ENCODE assay signal across 15 cellular contexts in genomic region chr6:90599151-90599550, GRCh38. TPM values are rescaled to one million over a fixed set of nuclear protein-coding genes. Genes with fewer than 3 reads are reported as not detected.
A peak's percentile ranks its signal among the peaks of the same experiment; 100 is the strongest.
DNase-seq lines count a peak whose midpoint lies in the region; ATAC-seq and TF ChIP-seq lines count a peak whose summit lies in the region.
"Had no signal": no experiment of that assay in that cellular context is flagged by ENCODE, and none has a peak within 500 bp of the region (broad histone marks: within the 10 kb centered on the region; RNA-seq: fewer than 3 reads in every experiment).

No MANE protein-coding gene starts in this region.

- H3K9me2 ChIP-seq in HCT116 (ENCODE audit: insufficient read depth): no peaks in the 10 kb centered on the region

- 67% methylated on average over 3 of the region's 4 CpGs; no CpG with 5 or more reads in 1 of the 2 experiments for WGBS in IMR-90 (ENCODE audit: extremely low coverage in 2 of 2, insufficient read length in 1 of 2), 2 experiments

- no peak overlapping the region for H3K23ac ChIP-seq in IMR-90 (ENCODE audit: low read depth, low read length)

- TF ChIP-seq CTCF in HCT116 (IDR thresholded peaks at IDR 0.05 in 2 of 3, conservative IDR thresholded peaks at IDR 0.05 in 1 of 3; ENCODE audit: borderline replicate concordance in 1 of 3, insufficient read depth in 1 of 3, low read depth in 2 of 3, low read length in 2 of 3) (peak in 1 of 3 experiments; percentile 9; a peak in 1 of 6 replicates), IMR-90 (conservative IDR thresholded peaks at IDR 0.05; ENCODE audit: low read depth, low read length) (no peak), neural progenitor cell (IDR thresholded peaks at IDR 0.05) (no peak)

- H3K9me3 ChIP-seq in HCT116 (ENCODE audit: control insufficient read depth in 1 of 2, insufficient read depth in 1 of 2, low read depth in 1 of 2, low read length in 2 of 2) (no peaks in the 10 kb centered on the region), IMR-90 (ENCODE audit: control insufficient read depth, insufficient read depth, low read length) (no peaks in the 10 kb centered on the region), neural progenitor cell (ENCODE audit: low read depth) (no peaks in the 10 kb centered on the region)

- no peak overlapping the region for H3K4ac ChIP-seq in IMR-90 (ENCODE audit: low read depth, low read length)

- no peak overlapping the region for H3K4me2 ChIP-seq in HCT116 (ENCODE audit: low read length)
- no peak overlapping the region for H3K4me2 ChIP-seq in IMR-90 (ENCODE audit: low read depth, low read length)
- no peak overlapping the region for H3K4me2 ChIP-seq in neural progenitor cell
- H3K4me2 ChIP-seq: KMS-11 had no signal

- in situ Hi-C loops in IMR-90 (cut with MboI; ENCODE audit: low sequenced_read_pairs): no loop called here

- no peak overlapping the region for H3K14ac ChIP-seq in IMR-90 (replicated peaks; ENCODE audit: low read depth, low read length)

- DNase-seq in HCT116 (ENCODE audit: low read depth, low spot score) (no peak), IMR-90 (no peak), OCI-M1 (lab: John Stamatoyannopoulos, UW) (peak; percentile 55), neural progenitor cell (ENCODE audit: low spot score) (no peak), T-helper 9 cell (no peak), dermis blood vessel endothelial cell (no peak), NCI-H187 (lab: John Stamatoyannopoulos, UW) (no peak)
- DNase-seq: AML-193; CD4-positive, alpha-beta memory T cell; DMS53; H9 had no signal

- H3K79me1 ChIP-seq in IMR-90 (ENCODE audit: low read depth in 1 of 2, low read length in 2 of 2): no peaks in the 10 kb centered on the region

- no peaks in the 10 kb centered on the region for H3K9me1 ChIP-seq in IMR-90 (ENCODE audit: insufficient read depth, low read length)

- no peak for TF ChIP-seq RAD21 in HCT116 (IDR thresholded peaks at IDR 0.05; ENCODE audit: low read depth)
- TF ChIP-seq RAD21 in IMR-90 (IDR thresholded peaks at IDR 0.05; ENCODE audit: low read length): no peak

- no peak overlapping the region for H2BK5ac ChIP-seq in IMR-90 (ENCODE audit: low read depth, low read length, poor library complexity, severe bottlenecking)

- no peak overlapping the region for H4K91ac ChIP-seq in IMR-90 (ENCODE audit: insufficient read depth, low read depth, low read length)

- H2BK15ac ChIP-seq in IMR-90 (ENCODE audit: low read depth, low read length): no peak overlapping the region

- intact Hi-C loops in HCT116 (cut with micrococcal nuclease) (no loop called here), IMR-90 (cut with micrococcal nuclease) (no loop called here)

- H2AK9ac ChIP-seq in IMR-90 (replicated peaks; ENCODE audit: low read depth, low read length, poor library complexity): no peak overlapping the region

- BruUV-seq in HCT116 (replicated peaks; lab: Mats Ljungman, UMichigan) (no TSS peak), IMR-90 (replicated peaks; lab: Mats Ljungman, UMichigan) (no TSS peak)

- CTCF ChIA-PET in HCT116 (lab: Charles Lee) (interaction anchor here (0.9 kb wide), 1 partner anchor 659 kb away, joined by 3 read pairs; no protein-coding TSS in a partner anchor), IMR-90 (lab: Yijun Ruan, JAX) (interaction anchor here (1.3 kb wide), 1 partner anchor 12 kb away, joined by 3 read pairs; the partner anchor contains the start of gene MAP3K7)

- H3K36me3 Mint-ChIP-seq in neural progenitor cell: no peaks in the 10 kb centered on the region
- H3K36me3 Mint-ChIP-seq: CD14-positive monocyte; CD4-positive, alpha-beta memory T cell had no signal

- H3K27ac ChIP-seq in HCT116 (ENCODE audit: low read depth, low read length) (no peak overlapping the region), IMR-90 (ENCODE audit: insufficient read depth, low read length) (no peak overlapping the region), neural progenitor cell (no peak overlapping the region)
- H3K27ac ChIP-seq: KMS-11 had no signal

- no peak overlapping the region for H4K5ac ChIP-seq in IMR-90 (ENCODE audit: low read depth, low read length)

- dilution Hi-C loops in IMR-90 (cut with HindIII; ENCODE audit: low sequenced_read_pairs, unreplicated experiment): no loop called here

- H3K4me1 Mint-ChIP-seq in neural progenitor cell: peaks cover 19% of the 10 kb centered on the region
- H3K4me1 Mint-ChIP-seq: CD14-positive monocyte; CD4-positive, alpha-beta memory T cell had no signal

- H2AK5ac ChIP-seq in IMR-90 (ENCODE audit: low read depth, low read length): no peak overlapping the region

- H2AFZ ChIP-seq in HCT116 (ENCODE audit: low read depth, low read length, poor library complexity, severe bottlenecking) (peak overlapping the region; percentile 63), IMR-90 (replicated peaks; ENCODE audit: low read length, poor library complexity) (no peak overlapping the region), neural progenitor cell (replicated peaks) (peak overlapping the region; percentile 59)

- TF ChIP-seq POLR2A in HCT116 (IDR thresholded peaks at IDR 0.05; ENCODE audit: borderline replicate concordance, extremely low read depth, insufficient read depth, insufficient read length) (no peak), IMR-90 (IDR thresholded peaks at IDR 0.05; ENCODE audit: low read depth, low read length) (no peak)

- H2BK120ac ChIP-seq in IMR-90 (ENCODE audit: low read depth, low read length): no peak overlapping the region

- H3K4me3 ChIP-seq in HCT116 (replicated peaks in 1 of 2; ENCODE audit: low read depth in 1 of 2, low read length in 2 of 2) (no peak overlapping the region), IMR-90 (ENCODE audit: insufficient read depth, low read depth, low read length) (peak overlapping the region; percentile 18; the same call in 1 of the 2 replicates), neural progenitor cell (no peak overlapping the region)

- H3K18ac ChIP-seq in IMR-90 (ENCODE audit: low read depth, low read length): no peak overlapping the region

- H3K79me2 ChIP-seq in HCT116 (ENCODE audit: insufficient read depth, low read length) (no peaks in the 10 kb centered on the region), neural progenitor cell (ENCODE audit: low read depth) (no peaks in the 10 kb centered on the region)

- no peak overlapping the region for H3K27ac Mint-ChIP-seq in neural progenitor cell
- H3K27ac Mint-ChIP-seq: CD14-positive monocyte; CD4-positive, alpha-beta memory T cell; H9 had no signal

- no peaks in the 10 kb centered on the region for H4K20me1 ChIP-seq in HCT116 (ENCODE audit: insufficient read depth)
- no peaks in the 10 kb centered on the region for H4K20me1 ChIP-seq in IMR-90 (ENCODE audit: insufficient read depth, low read length)
- no peaks in the 10 kb centered on the region for H4K20me1 ChIP-seq in neural progenitor cell (ENCODE audit: low read depth)

- H3K27me3 Mint-ChIP-seq in neural progenitor cell (ENCODE audit: insufficient read depth, low read depth): no peaks in the 10 kb centered on the region

- H3K27me3 ChIP-seq in HCT116 (ENCODE audit: insufficient read depth, low read length): no peaks in the 10 kb centered on the region
- peaks cover 2% of the 10 kb centered on the region; the same call in 1 of the 2 replicates for H3K27me3 ChIP-seq in IMR-90 (ENCODE audit: control insufficient read depth, insufficient read depth, low read length)
- no peaks in the 10 kb centered on the region for H3K27me3 ChIP-seq in neural progenitor cell

- no peaks in the 10 kb centered on the region for H3K9me3 Mint-ChIP-seq in neural progenitor cell
- H3K9me3 Mint-ChIP-seq: CD4-positive, alpha-beta memory T cell; H9 had no signal

- H3K4me1 ChIP-seq in HCT116 (ENCODE audit: control insufficient read depth in 1 of 2, insufficient read depth in 2 of 2, low read length in 2 of 2) (no peaks in the 10 kb centered on the region), IMR-90 (ENCODE audit: control insufficient read depth, insufficient read depth, low read length) (no peaks in the 10 kb centered on the region), neural progenitor cell (peaks cover 15% of the 10 kb centered on the region)

- peak; percentile 50; the same call in 1 of the 2 replicates for ATAC-seq in HCT116
- ATAC-seq in IMR-90 (ENCODE audit: low read depth): no peak
- ATAC-seq in HG02981 (IDR thresholded peaks at IDR 0.05; ENCODE audit: unreplicated experiment): no peak
- ATAC-seq: HepG2 had no signal

- no peak overlapping the region for H2BK20ac ChIP-seq in IMR-90 (ENCODE audit: low read depth, low read length)

- no peak overlapping the region for H3K56ac ChIP-seq in IMR-90 (ENCODE audit: extremely low read depth, insufficient read depth, low read length)

- RAD21 ChIA-PET in HCT116 (lab: Charles Lee; ENCODE audit: low non-redundant PET in 1 of 2, low total read pairs in 2 of 2, uncharacterized antibody in 2 of 2, unreplicated experiment in 2 of 2): no interaction called here

- no peak overlapping the region for H4K8ac ChIP-seq in IMR-90 (ENCODE audit: low read depth in 2 of 2, low read length in 2 of 2)

- H3K4me3 Mint-ChIP-seq in neural progenitor cell: no peak overlapping the region
- H3K4me3 Mint-ChIP-seq: CD4-positive, alpha-beta memory T cell; H9 had no signal

- no peaks in the 10 kb centered on the region for H3F3A ChIP-seq in neural progenitor cell (ENCODE audit: low read depth)

- H3K9ac ChIP-seq in HCT116 (ENCODE audit: low read length): no peak overlapping the region
- no peak overlapping the region for H3K9ac ChIP-seq in IMR-90 (ENCODE audit: low read depth, low read length)
- H3K9ac ChIP-seq in neural progenitor cell: no peak overlapping the region
- H3K9ac ChIP-seq: KMS-11 had no signal

- H3K36me3 ChIP-seq in HCT116 (ENCODE audit: control insufficient read depth in 1 of 2, insufficient read depth in 2 of 2, low read length in 2 of 2) (no peaks in the 10 kb centered on the region), IMR-90 (ENCODE audit: control insufficient read depth, insufficient read depth, low read length) (no peaks in the 10 kb centered on the region), neural progenitor cell (no peaks in the 10 kb centered on the region)

- POLR2A ChIA-PET in HCT116 (lab: Charles Lee) (no interaction called here), IMR-90 (lab: Charles Lee; ENCODE audit: unreplicated experiment) (no interaction called here)

TF ChIP-seq in HCT116, 20 proteins besides CTCF, POLR2A, EP300 and RAD21 (continues in another document):
- TF ChIP-seq SIN3A (IDR thresholded peaks at IDR 0.05; ENCODE audit: low read depth) (no peak), TCF7L2 (IDR thresholded peaks at IDR 0.05; ENCODE audit: borderline replicate concordance, extremely low read depth, insufficient read depth, insufficient read length) (no peak), EZH2 (IDR thresholded peaks at IDR 0.05) (no peak)

TF ChIP-seq in IMR-90, 13 proteins besides CTCF, POLR2A, EP300 and RAD21 (continues in another document):
- TF ChIP-seq RCOR1 (IDR thresholded peaks at IDR 0.05; ENCODE audit: insufficient replicate concordance, low read length): no peak
- no peak for TF ChIP-seq MAFK (IDR thresholded peaks at IDR 0.05; ENCODE audit: low read depth, low read length)
- TF ChIP-seq SMC3 (IDR thresholded peaks at IDR 0.05; ENCODE audit: low read depth, low read length): no peak

RNA-seq across cellular contexts. Expression of gene MAP3K7, which starts 12.3 kb away (rescaled TPM):
- total RNA-seq in HCT116 (2021; ENCODE audit: unreplicated experiment) (26.6 TPM), IMR-90 (2012; rRNA removed) (29.9 and 40.8 TPM in 2 replicates), neural progenitor cell (ENCODE audit: low replicate concordance) (56.2 and 91.9 TPM in 2 replicates), dermis blood vessel endothelial cell (20.8 and 30.0 TPM in 2 replicates)
- 10.4 and 12.7 TPM in 2 replicates for polyA plus RNA-seq in HCT116 (2012)
- 21.4 and 26.5 TPM in 2 replicates for polyA plus RNA-seq in IMR-90 (2012; rRNA removed)
- polyA plus RNA-seq in IMR-90 (2012; cell fraction: cytosol; rRNA removed): 5.1 and 7.8 TPM in 2 replicates
- 5.5 and 50.1 TPM in 2 replicates for polyA plus RNA-seq in IMR-90 (2012; cell fraction: nucleus; rRNA removed; ENCODE audit: low replicate concordance)
